In genomic region chr1:18100493-18101063, GRCh38 we compare ENCODE assay signal across 8 cellular contexts. TPM values are rescaled to one million over a fixed set of nuclear protein-coding genes. Genes with fewer than 3 reads are reported as not detected.
DNase-seq lines count a peak whose midpoint lies in the region; ATAC-seq and TF ChIP-seq lines count a peak whose summit lies in the region.

No MANE protein-coding gene starts in this region.

- H3K36me3 ChIP-seq in heart right ventricle, result no peaks in the 10 kb centered on the region
- no peaks in the 10 kb centered on the region for H3K36me3 ChIP-seq in prostate gland

- H3K4me1 Mint-ChIP-seq in activated naive CD4-positive, alpha-beta T cell treated with anti-CD3 and anti-CD28 coated beads, Interleukin-2, amount 10 ng/mL, durations not matched to agents 7 days and 5 days, result no peaks in the 10 kb centered on the region

- H3K27me3 Mint-ChIP-seq in activated naive CD4-positive, alpha-beta T cell treated with anti-CD3 and anti-CD28 coated beads, Interleukin-2, amount 10 ng/mL, durations not matched to agents 7 days and 5 days, result peaks cover 6% of the 10 kb centered on the region

- intact Hi-C loops in heart right ventricle (cut with DNase I) (loop anchor here in 5 of 10 donors (5.0 to 10.0 kb wide), 4 partner anchors 176 to 438 kb away; no protein-coding TSS in a partner anchor), prostate gland (cut with DNase I) (loop anchor here (10.0 kb wide), 2 partner anchors 436 to 606 kb away; no protein-coding TSS in a partner anchor)

- ATAC-seq in heart right ventricle, result peak in 5 of 8 donors; percentile 42 to 73 (median 55)
- ATAC-seq in GM18873 (IDR thresholded peaks at IDR 0.05; ENCODE audit: low FRiP score, unreplicated experiment), result no peak
- no peak for ATAC-seq in HG03432 (IDR thresholded peaks at IDR 0.05; ENCODE audit: unreplicated experiment)

- H3K27ac ChIP-seq in heart right ventricle (no peak overlapping the region), prostate gland (no peak overlapping the region)

- H3K27ac Mint-ChIP-seq in activated naive CD4-positive, alpha-beta T cell treated with anti-CD3 and anti-CD28 coated beads, Interleukin-2, amount 10 ng/mL, durations not matched to agents 7 days and 5 days, result no peak overlapping the region

- H3K4me3 ChIP-seq in heart right ventricle (no peak overlapping the region), prostate gland (no peak overlapping the region)

- H3K36me3 Mint-ChIP-seq in activated naive CD4-positive, alpha-beta T cell treated with anti-CD3 and anti-CD28 coated beads, Interleukin-2, amount 10 ng/mL, durations not matched to agents 7 days and 5 days, result no peaks in the 10 kb centered on the region

- H3K27me3 ChIP-seq in heart right ventricle (peaks cover 0 to 71% (median 36%) of the 10 kb centered on the region in 7 donors), prostate gland (replicated peaks; ENCODE audit: insufficient read depth) (peaks cover 7% of the 10 kb centered on the region)

- DNase-seq in DMS153 (lab: John Stamatoyannopoulos, UW) (peak; percentile 70), HT-29 (ENCODE audit: low spot score) (peak; percentile 80), OCI-M1 (lab: John Stamatoyannopoulos, UW) (peak; percentile 77), heart right ventricle (peak; percentile 32 to 48), prostate gland (ENCODE audit: low spot score) (peak; percentile 42)
- DNase-seq in activated naive CD4-positive, alpha-beta T cell treated with anti-CD3 and anti-CD28 coated beads, Interleukin-2, amount 10 ng/mL, durations not matched to agents 7 days and 5 days, result peak; percentile 58

- H3K4me1 ChIP-seq in heart right ventricle (no peaks in the 10 kb centered on the region), prostate gland (replicated peaks) (no peaks in the 10 kb centered on the region)

- H3K9me3 Mint-ChIP-seq in activated naive CD4-positive, alpha-beta T cell treated with anti-CD3 and anti-CD28 coated beads, Interleukin-2, amount 10 ng/mL, durations not matched to agents 7 days and 5 days, result peaks cover 4% of the 10 kb centered on the region

- no peak overlapping the region for H3K4me3 Mint-ChIP-seq in activated naive CD4-positive, alpha-beta T cell treated with anti-CD3 and anti-CD28 coated beads, Interleukin-2, amount 10 ng/mL, durations not matched to agents 7 days and 5 days

- TF ChIP-seq POLR2A in prostate gland (IDR thresholded peaks at IDR 0.05), result no peak

- H3K9me3 ChIP-seq in heart right ventricle (no peaks in the 10 kb centered on the region), prostate gland (no peaks in the 10 kb centered on the region)

- peak; percentile 47 to 82 (median 73) for TF ChIP-seq CTCF in heart right ventricle (IDR thresholded peaks at IDR 0.05)
- TF ChIP-seq CTCF in prostate gland (IDR thresholded peaks at IDR 0.05), result peak; percentile 26 to 84 (median 82)

- CTCF ChIA-PET in activated naive CD4-positive, alpha-beta T cell treated with anti-CD3 and anti-CD28 coated beads, Interleukin-2, amount 10 ng/mL, durations not matched to agents 7 days and 5 days (lab: Charles Lee), result interaction anchor here (0.6 to 1.5 kb wide), 5 partner anchors 14 to 439 kb away, joined by 3 to 18 read pairs (median 4); no protein-coding TSS in a partner anchor

- WGBS in heart right ventricle, 2 donors, result 7% methylated on average over 10 of the region's 10 CpGs
- WGBS in prostate gland, result 5% methylated on average over 10 of the region's 10 CpGs

RNA-seq across cellular contexts. Expression of gene IGSF21, which starts 7.0 kb away (rescaled TPM):
- total RNA-seq in HT-29 (2014; rRNA removed; shearing (Covaris generic)), result not detected in 2 replicates
- total RNA-seq in heart right ventricle, result 1 to 10 TPM in 1 of 10 donors, under 1 TPM in 8, not detected in 1; 0.13 to 1.6 (median 0.38) TPM
- polyA plus RNA-seq in heart right ventricle, result 1 to 10 TPM in 1 of 2 donors, under 1 TPM in 1; 0.51 to 1.6 TPM
- total RNA-seq in prostate gland, result 1 to 10 TPM; 4.6 to 8.5 TPM

Comparison
In these comparisons a context has a peak if more than half of its experiments do, and no peak if none do; other contexts are left out.
1. ATAC-seq: peak in heart right ventricle (5 of 8); none in GM18873 (single experiment) and HG03432 (single experiment).
2. Peak in every context shown above with its lines, with median percentiles within 50 percentile points of each other: DNase-seq.